Comparison of ENCODE assay signal across 15 cellular contexts in genomic region chr5:150279618-150280017, GRCh38. TPM values are rescaled to one million over a fixed set of nuclear protein-coding genes. Genes with fewer than 3 reads are reported as not detected.
"Had no signal": no experiment of that assay in that cellular context is flagged by ENCODE, and none has a peak within 500 bp of the region (broad histone marks: within the 10 kb centered on the region; RNA-seq: fewer than 3 reads in every experiment).

No MANE protein-coding gene starts in this region.

- DNase-seq: activated effector memory CD4-positive, alpha-beta T cell treated with anti-CD3 and anti-CD28 coated beads, Interleukin-2, amount 50 U/mL, for 16 hours; activated T-cell treated with anti-CD3 and anti-CD28 coated beads, Interleukin-2, amount 50 U/mL, for 24 hours; amniotic stem cell; gastrocnemius medialis; ovary; stimulated activated CD4-positive, alpha-beta T cell treated with anti-CD3 and anti-CD28 coated beads, Interleukin-2, amount 100 ng/mL, for 48 hours; stimulated activated naive CD8-positive, alpha-beta T cell treated with anti-CD3 and anti-CD28 coated beads, Interleukin-15, Interleukin-2, amounts not matched to agents 100 U/mL and 50 U/mL, for 24 hours; upper lobe of left lung had no signal

- H3K27me3 ChIP-seq: breast epithelium, gastrocnemius medialis, ovary, suprapubic skin, upper lobe of left lung had no signal

- H3K9me3 ChIP-seq: breast epithelium, gastrocnemius medialis, ovary, suprapubic skin, upper lobe of left lung had no signal

- ATAC-seq: activated CD4-positive, CD25-positive, alpha-beta regulatory T cell treated with anti-CD3 and anti-CD28 coated beads, Interleukin-2, amount 50 U/mL, for 24 hours; activated naive CD4-positive, alpha-beta T cell treated with anti-CD3 and anti-CD28 coated beads, Interleukin-2, amount 50 U/mL, for 72 hours; gastrocnemius medialis; left lobe of liver; natural killer cell treated with Interleukin-12 subunit alpha and Interleukin-12 subunit beta and Interleukin-15 and Interleukin-18, amount 100 ng/mL, for 72 hours; stimulated activated naive CD8-positive, alpha-beta T cell treated with anti-CD3 and anti-CD28 coated beads, Interleukin-15, Interleukin-2, amounts not matched to agents 100 U/mL and 50 U/mL, for 24 hours had no signal

- H3K4me1 ChIP-seq: breast epithelium, gastrocnemius medialis, suprapubic skin, upper lobe of left lung had no signal

- H3K36me3 ChIP-seq: breast epithelium, gastrocnemius medialis, ovary, suprapubic skin, upper lobe of left lung had no signal

- H3K4me3 ChIP-seq: breast epithelium, gastrocnemius medialis, ovary, suprapubic skin, upper lobe of left lung had no signal

- H3K27ac ChIP-seq: breast epithelium, gastrocnemius medialis, ovary, suprapubic skin, upper lobe of left lung had no signal

RNA-seq across cellular contexts. Expression of gene CAMK2A, which starts 10.0 kb away (rescaled TPM):
- total RNA-seq: activated naive CD4-positive, alpha-beta T cell treated with anti-CD3 and anti-CD28 coated beads, Interleukin-2, amount 50 U/mL, for 72 hours; left lobe of liver; natural killer cell treated with Interleukin-12 subunit alpha and Interleukin-12 subunit beta and Interleukin-15 and Interleukin-18, amount 100 ng/mL, for 72 hours; T-helper 2 cell treated with Interferon-gamma antibody and Interleukin-4, amounts not matched to agents 100 ng/mL and 5 ng/mL, for 36 hours had no signal

RNA-seq across cellular contexts. Expression of gene ARSI, which starts 23.1 kb away (rescaled TPM):
- total RNA-seq: activated naive CD4-positive, alpha-beta T cell treated with anti-CD3 and anti-CD28 coated beads, Interleukin-2, amount 50 U/mL, for 72 hours; gastrocnemius medialis; natural killer cell treated with Interleukin-12 subunit alpha and Interleukin-12 subunit beta and Interleukin-15 and Interleukin-18, amount 100 ng/mL, for 72 hours; T-helper 2 cell treated with Interferon-gamma antibody and Interleukin-4, amounts not matched to agents 100 ng/mL and 5 ng/mL, for 36 hours had no signal
